Comparison of ENCODE assay signal across 17 cellular contexts in the genomic region with DNA sequence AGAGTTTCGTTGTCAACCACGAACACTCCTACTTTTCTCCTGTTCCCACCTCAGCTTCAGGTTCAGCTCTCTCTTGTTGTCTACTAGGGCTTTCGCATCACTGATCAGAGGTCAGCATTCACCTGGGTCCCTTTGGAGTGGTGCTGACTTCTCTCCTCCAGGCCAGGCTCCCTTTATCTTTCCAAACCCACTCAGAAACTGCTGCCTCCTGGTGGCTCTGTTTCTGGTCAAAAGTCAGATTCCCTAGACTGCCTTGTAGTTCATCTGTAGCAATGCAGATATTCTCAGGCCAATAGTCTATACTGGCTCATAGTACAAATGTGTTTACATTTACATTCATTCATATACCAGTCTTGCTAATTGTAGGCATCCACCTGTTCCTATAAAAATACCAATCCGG. TPM values are rescaled to one million over a fixed set of nuclear protein-coding genes. Genes with fewer than 3 reads are reported as not detected.
DNase-seq lines count a peak whose midpoint lies in the region; ATAC-seq, FAIRE-seq and TF ChIP-seq lines count a peak whose summit lies in the region.
"Had no signal": no experiment of that assay in that cellular context is flagged by ENCODE, and none has a peak within 500 bp of the region (broad histone marks: within the 10 kb centered on the region; RNA-seq: fewer than 3 reads in every experiment).

No MANE protein-coding gene starts in this region.

- H3K27ac ChIP-seq in K562 (ENCODE audit: extremely low read depth, low read depth, low read length) (no peak overlapping the region), keratinocyte (ENCODE audit: control insufficient read depth, insufficient read depth, low read length) (no peak overlapping the region), neuronal stem cell (replicated peaks; ENCODE audit: low read length) (no peak overlapping the region)
- H3K27ac ChIP-seq: ascending aorta, lower lobe of right lung had no signal

- peaks cover 18% of the 10 kb centered on the region for H3K27me3 Mint-ChIP-seq in HFFc6 (ENCODE audit: insufficient read depth)
- peaks cover 1% of the 10 kb centered on the region for H3K27me3 Mint-ChIP-seq in activated T-cell treated with anti-CD3 and anti-CD28 coated beads, Interleukin-2, amount 50 U/mL, for 72 hours (ENCODE audit: low read depth)
- H3K27me3 Mint-ChIP-seq: activated T-cell treated with anti-CD3 and anti-CD28 coated beads, Interleukin-2, amount 50 U/mL, for 24 hours had no signal

- H3K4me1 ChIP-seq in K562 (replicated peaks in 1 of 2; ENCODE audit: control insufficient read depth in 2 of 2, insufficient read depth in 2 of 2, low read length in 2 of 2) (peaks cover 0 to 2% of the 10 kb centered on the region in 2 experiments; a peak in 1 of 5 replicates), keratinocyte (ENCODE audit: control insufficient read depth, extremely low read depth, insufficient read depth, low read length) (peaks cover 3% of the 10 kb centered on the region), neuronal stem cell (ENCODE audit: control insufficient read depth in 2 of 2, insufficient read depth in 1 of 2, low read depth in 1 of 2, low read length in 2 of 2) (peaks cover 0 to 2% of the 10 kb centered on the region in 2 donors)
- H3K4me1 ChIP-seq: ascending aorta, lower lobe of right lung had no signal

- H2AFZ ChIP-seq in K562 (ENCODE audit: low read depth, low read length) (no peak overlapping the region), keratinocyte (ENCODE audit: control insufficient read depth, low read length) (no peak overlapping the region), neuronal stem cell (ENCODE audit: low read length) (no peak overlapping the region)

- no peak overlapping the region for H3K4me3 Mint-ChIP-seq in HFFc6
- no peak overlapping the region for H3K4me3 Mint-ChIP-seq in activated T-cell treated with anti-CD3 and anti-CD28 coated beads, Interleukin-2, amount 50 U/mL, for 72 hours
- H3K4me3 Mint-ChIP-seq: activated T-cell treated with anti-CD3 and anti-CD28 coated beads, Interleukin-2, amount 50 U/mL, for 24 hours; CD8-positive, alpha-beta memory T cell had no signal

- FAIRE-seq in K562 (lab: Jason Lieb, UNC) (peak; percentile 44), keratinocyte (lab: Jason Lieb, UNC) (no peak)
- FAIRE-seq: GM19239 had no signal

- H3K9me3 ChIP-seq in K562 (replicated peaks; ENCODE audit: control insufficient read depth, insufficient read depth, low read depth, low read length) (no peaks in the 10 kb centered on the region), keratinocyte (ENCODE audit: control insufficient read depth, low read depth, low read length) (no peaks in the 10 kb centered on the region), neuronal stem cell (replicated peaks in 1 of 2; ENCODE audit: control insufficient read depth in 2 of 2, insufficient read depth in 1 of 2, low read depth in 1 of 2, low read length in 2 of 2) (no peaks in the 10 kb centered on the region)
- H3K9me3 ChIP-seq: ascending aorta, lower lobe of right lung, MG63 had no signal

- intact Hi-C loops in K562 (cut with micrococcal nuclease) = no loop called here

- no peak overlapping the region for H2BK15ac ChIP-seq in neuronal stem cell (ENCODE audit: low read length)

- POLR2A ChIA-PET in K562 (lab: Yijun Ruan, JAX) = interaction anchor here (0.9 kb wide), 1 partner anchor 12 kb away, joined by 3 read pairs; no protein-coding TSS in a partner anchor

- 11% methylated on average over 4 of the region's 4 CpGs for WGBS in K562 (ENCODE audit: insufficient coverage, low coverage, missing lambda C conversion rate)
- no CpG with 5 or more reads among the region's 4 CpGs for WGBS in neuronal stem cell (ENCODE audit: extremely low coverage in 2 of 2, insufficient read length in 2 of 2, insufficient replicate concordance in 1 of 2), 2 donors

- H2BK5ac ChIP-seq in neuronal stem cell (ENCODE audit: low read length) = no peak overlapping the region

- no peak overlapping the region for H2BK120ac ChIP-seq in neuronal stem cell (ENCODE audit: low read depth, low read length)

- peaks cover 8% of the 10 kb centered on the region for H3K4me1 Mint-ChIP-seq in HFFc6 (ENCODE audit: low read depth)
- no peaks in the 10 kb centered on the region for H3K4me1 Mint-ChIP-seq in activated T-cell treated with anti-CD3 and anti-CD28 coated beads, Interleukin-2, amount 50 U/mL, for 72 hours (ENCODE audit: low read depth)
- H3K4me1 Mint-ChIP-seq: CD8-positive, alpha-beta memory T cell had no signal

- CTCF ChIA-PET in K562 (lab: Yijun Ruan, JAX; ENCODE audit: low intra/inter-chr PET ratio) = no interaction called here

- H3K9me1 ChIP-seq in K562 (ENCODE audit: control insufficient read depth, insufficient read depth, low read length) (no peaks in the 10 kb centered on the region), keratinocyte (ENCODE audit: control insufficient read depth, extremely low read depth, insufficient read depth, low read length) (no peaks in the 10 kb centered on the region)

- in situ Hi-C loops in K562 (cut with MboI) = no loop called here

- H3K79me1 ChIP-seq in neuronal stem cell (ENCODE audit: low read depth, low read length) = no peaks in the 10 kb centered on the region

- peak in 1 of 2 experiments; percentile 48; a peak in 2 of 4 replicates for TF ChIP-seq RAD21 in K562 (CRISPR knock-in tag; conservative IDR thresholded peaks at IDR 0.05 in 1 of 2, IDR thresholded peaks at IDR 0.05 in 1 of 2)

- H4K20me1 ChIP-seq in K562 (replicated peaks; ENCODE audit: control insufficient read depth, insufficient read depth, low read length) = no peaks in the 10 kb centered on the region
- no peaks in the 10 kb centered on the region for H4K20me1 ChIP-seq in keratinocyte (ENCODE audit: control insufficient read depth, extremely low read depth, insufficient read depth, low read length)

- H2BK12ac ChIP-seq in neuronal stem cell (ENCODE audit: low read length) = no peak overlapping the region

- no peaks in the 10 kb centered on the region for H3K79me2 ChIP-seq in K562 (ENCODE audit: control insufficient read depth, insufficient read depth, low read length)
- no peaks in the 10 kb centered on the region for H3K79me2 ChIP-seq in keratinocyte (ENCODE audit: control insufficient read depth, insufficient read depth, low read length)

- no peak overlapping the region for H3K4ac ChIP-seq in neuronal stem cell (ENCODE audit: low read length)

- DNase-seq in AG09319 (ENCODE audit: extremely low read depth, low read depth) = no peak
- DNase-seq in HFFc6 = no peak
- DNase-seq in K562 (ENCODE audit: extremely low read depth in 1 of 4, low spot score in 3 of 4) = peak; percentile 28 to 44 (median 30)
- no peak for DNase-seq in keratinocyte (ENCODE audit: low read depth, low spot score)
- DNase-seq in neuronal stem cell (ENCODE audit: low spot score) = no peak
- DNase-seq in activated T-cell treated with anti-CD3 and anti-CD28 coated beads, Interleukin-2, amount 50 U/mL, for 72 hours = no peak
- DNase-seq in ecto neural progenitor cell (ENCODE audit: low spot score) = no peak
- DNase-seq: activated T-cell treated with anti-CD3 and anti-CD28 coated beads, Interleukin-2, amount 50 U/mL, for 24 hours; CD8-positive, alpha-beta memory T cell; lower lobe of right lung; MG63; NCI-H2227 treated with DMSO at 0.1 percent for 48 hours; stimulated activated CD4-positive, alpha-beta T cell treated with anti-CD3 and anti-CD28 coated beads, Interleukin-2, amount 100 ng/mL, for 48 hours; stimulated activated naive CD8-positive, alpha-beta T cell treated with anti-CD3 and anti-CD28 coated beads, Interleukin-15, Interleukin-2, amounts not matched to agents 100 U/mL and 50 U/mL, for 24 hours had no signal

- H3K9ac ChIP-seq in K562 (ENCODE audit: insufficient read depth in 1 of 2, low read depth in 2 of 2, low read length in 2 of 2) (no peak overlapping the region), keratinocyte (ENCODE audit: control insufficient read depth, extremely low read depth, insufficient read depth, low read length) (no peak overlapping the region), neuronal stem cell (ENCODE audit: low read depth, low read length, poor library complexity) (no peak overlapping the region)

- peak; percentile 15 for TF ChIP-seq CTCF in AG09319 (IDR thresholded peaks at IDR 0.05; ENCODE audit: low read depth, low read length)
- TF ChIP-seq CTCF in HFFc6 (IDR thresholded peaks at IDR 0.05) = peak; percentile 29; the same call in 1 of the 2 replicates
- TF ChIP-seq CTCF in K562 (IDR thresholded peaks at IDR 0.05 in 2 of 3, conservative IDR thresholded peaks at IDR 0.05 in 1 of 3; ENCODE audit: insufficient read depth in 2 of 3, low read depth in 1 of 3, low read length in 3 of 3) = peak; percentile 38 to 59 (median 46); a peak in 5 of 6 replicates
- peak; percentile 6 to 33 (median 11) for TF ChIP-seq CTCF in keratinocyte (optimal IDR thresholded peaks at IDR 0.05 in 1 of 3, IDR thresholded peaks at IDR 0.05 in 1 of 3, conservative IDR thresholded peaks at IDR 0.05 in 1 of 3; ENCODE audit: extremely low read depth in 1 of 3, insufficient read depth in 2 of 3, low read length in 3 of 3)

- H4K8ac ChIP-seq in neuronal stem cell (ENCODE audit: low read depth, low read length) = no peak overlapping the region

- H3K27ac Mint-ChIP-seq in HFFc6 = no peak overlapping the region
- H3K27ac Mint-ChIP-seq in activated T-cell treated with anti-CD3 and anti-CD28 coated beads, Interleukin-2, amount 50 U/mL, for 72 hours = no peak overlapping the region
- H3K27ac Mint-ChIP-seq: activated T-cell treated with anti-CD3 and anti-CD28 coated beads, Interleukin-2, amount 50 U/mL, for 24 hours; CD8-positive, alpha-beta memory T cell had no signal

- no peak overlapping the region for H2AK5ac ChIP-seq in neuronal stem cell (ENCODE audit: low read depth, low read length)

- no peak for TF ChIP-seq POLR2A in K562 (conservative IDR thresholded peaks at IDR 0.05)

- H4K91ac ChIP-seq in neuronal stem cell (ENCODE audit: low read depth, low read length, poor library complexity) = no peak overlapping the region

- H3K36me3 Mint-ChIP-seq in HFFc6 (ENCODE audit: low read depth) = no peaks in the 10 kb centered on the region
- no peaks in the 10 kb centered on the region for H3K36me3 Mint-ChIP-seq in activated T-cell treated with anti-CD3 and anti-CD28 coated beads, Interleukin-2, amount 50 U/mL, for 72 hours (ENCODE audit: insufficient read depth in 2 of 2)
- H3K36me3 Mint-ChIP-seq: CD8-positive, alpha-beta memory T cell had no signal

- H3K27me3 ChIP-seq in K562 (ENCODE audit: control insufficient read depth in 2 of 2, insufficient read depth in 2 of 2, low read length in 2 of 2) = peaks cover 12 to 29% of the 10 kb centered on the region in 2 experiments; a peak in 4 of 5 replicates
- peaks cover 4% of the 10 kb centered on the region for H3K27me3 ChIP-seq in keratinocyte (ENCODE audit: control insufficient read depth, extremely low read depth, insufficient read depth, low read length)
- H3K27me3 ChIP-seq in neuronal stem cell (ENCODE audit: control insufficient read depth in 3 of 3, insufficient read depth in 3 of 3, low read depth in 1 of 3, low read length in 3 of 3) = peaks cover 0 to 40% (median 0%) of the 10 kb centered on the region in 3 experiments
- H3K27me3 ChIP-seq: ascending aorta, MG63 had no signal

- no TSS peak for BruUV-seq in K562 (replicated peaks; lab: Mats Ljungman, UMichigan)

- H3K4me3 ChIP-seq in K562 (no peak overlapping the region), keratinocyte (ENCODE audit: control insufficient read depth in 2 of 3, extremely low read depth in 1 of 3, insufficient read depth in 2 of 3, low read depth in 1 of 3, low read length in 3 of 3) (no peak overlapping the region), neuronal stem cell (ENCODE audit: low read length in 2 of 2) (no peak overlapping the region)
- H3K4me3 ChIP-seq: ascending aorta, lower lobe of right lung, MG63 had no signal

- no peak overlapping the region for H3K23ac ChIP-seq in neuronal stem cell (ENCODE audit: low read depth, low read length, poor library complexity)

- no peak overlapping the region for H3K14ac ChIP-seq in neuronal stem cell (ENCODE audit: low read length)

- H3K36me3 ChIP-seq in K562 (ENCODE audit: control insufficient read depth, insufficient read depth, low read length) = no peaks in the 10 kb centered on the region
- H3K36me3 ChIP-seq in keratinocyte (ENCODE audit: control insufficient read depth in 2 of 2, extremely low read depth in 1 of 2, insufficient read depth in 2 of 2, low read length in 2 of 2) = no peaks in the 10 kb centered on the region
- no peaks in the 10 kb centered on the region for H3K36me3 ChIP-seq in neuronal stem cell (replicated peaks in 1 of 2; ENCODE audit: control insufficient read depth in 2 of 2, insufficient read depth in 2 of 2, low read length in 2 of 2)
- H3K36me3 ChIP-seq: ascending aorta, lower lobe of right lung, MG63 had no signal

- dilution Hi-C loops in keratinocyte (cut with MboI; ENCODE audit: extremely low pct_ligation_motif_present, low sequenced_read_pairs) = no loop called here

- no peak overlapping the region for H3K18ac ChIP-seq in neuronal stem cell (ENCODE audit: low read length)

- ATAC-seq in K562 (peak; percentile 77), HG03354 (IDR thresholded peaks at IDR 0.05; ENCODE audit: poor library complexity, severe bottlenecking, unreplicated experiment) (no peak)
- ATAC-seq in activated T-cell treated with anti-CD3 and anti-CD28 coated beads, Interleukin-2, amount 50 U/mL, for 72 hours (replicated peaks in 1 of 2) = no peak
- ATAC-seq: lower lobe of right lung; stimulated activated naive CD8-positive, alpha-beta T cell treated with anti-CD3 and anti-CD28 coated beads, Interleukin-15, Interleukin-2, amounts not matched to agents 100 U/mL and 50 U/mL, for 24 hours had no signal

- H3K4me2 ChIP-seq in K562 (ENCODE audit: insufficient read depth, low read length) (no peak overlapping the region), keratinocyte (ENCODE audit: control insufficient read depth, extremely low read depth, insufficient read depth, low read depth, low read length) (no peak overlapping the region), neuronal stem cell (ENCODE audit: insufficient read depth, low read length, poor library complexity, severe bottlenecking) (no peak overlapping the region)

- no peaks in the 10 kb centered on the region for H3K9me3 Mint-ChIP-seq in HFFc6
- no peaks in the 10 kb centered on the region for H3K9me3 Mint-ChIP-seq in activated T-cell treated with anti-CD3 and anti-CD28 coated beads, Interleukin-2, amount 50 U/mL, for 72 hours
- H3K9me3 Mint-ChIP-seq: activated T-cell treated with anti-CD3 and anti-CD28 coated beads, Interleukin-2, amount 50 U/mL, for 24 hours; CD8-positive, alpha-beta memory T cell had no signal

- TF ChIP-seq EP300 in K562 (IDR thresholded peaks at IDR 0.05; ENCODE audit: low read length) = no peak

RNA-seq across cellular contexts. Expression of gene ERI3, which starts 6.4 kb away (rescaled TPM):
- 10 to 100 TPM; 54.7 to 63.5 (median 58.3) TPM for total RNA-seq in HFFc6 (2021; fragmentation: NEBNext Ultra II Directional; extraction: Animal tissue kit (Norgen Biotek cat#: 25700))
- total RNA-seq in K562 (2011; cell fraction: chromatin; rRNA removed; ENCODE audit: low replicate concordance) = 46.7 and 60.1 TPM in 2 replicates
- total RNA-seq in K562 (2011; cell fraction: nucleolus; rRNA removed) = 42.9 and 47.8 TPM in 2 replicates
- total RNA-seq in K562 (2011; cell fraction: nucleoplasm; rRNA removed) = 36.1 and 43.2 TPM in 2 replicates
- total RNA-seq in K562 (2014; rRNA removed) = 68.3 and 104 TPM in 2 replicates
- total RNA-seq in K562 (2014; rRNA removed; fragmentation: Illumina TruSeq; extraction: Trizol) = 46.0 and 49.4 TPM in 2 replicates
- 56.6 and 60.8 TPM in 2 replicates for total RNA-seq in K562 (2015; rRNA removed; fragmentation: Illumina TruSeq; extraction: Trizol)
- total RNA-seq in K562 (2021) = 93.4 and 95.6 TPM in 2 replicates
- polyA plus RNA-seq in K562 (2011; rRNA removed) = 67.2 and 78.9 TPM in 2 replicates
- 111 and 174 TPM in 2 replicates for polyA plus RNA-seq in K562 (2011; cell fraction: cytosol; rRNA removed)
- polyA plus RNA-seq in K562 (2011; cell fraction: nucleus; rRNA removed) = 60.6 and 65.5 TPM in 2 replicates
- 82.3 and 83.0 TPM in 2 replicates for polyA plus RNA-seq in K562 (2012)
- 72.9 and 87.0 TPM in 2 replicates for polyA plus RNA-seq in K562 (2014; fragmentation: Illumina TruSeq; extraction: Trizol)
- 10 to 100 TPM; 47.8 to 78.4 TPM for polyA plus RNA-seq in K562 (2014; fragmentation: Nextera tagmentation; extraction: Ambion mirVana)
- 56.9 and 67.2 TPM in 2 replicates for polyA plus RNA-seq in K562 (2014; rRNA removed)
- 51.7 and 62.4 TPM in 2 replicates for polyA minus RNA-seq in K562 (2011; rRNA and poly(A)+ RNA removed)
- polyA minus RNA-seq in K562 (2011; cell fraction: cytosol; rRNA and poly(A)+ RNA removed) = 60.6 and 72.0 TPM in 2 replicates
- polyA minus RNA-seq in K562 (2011; cell fraction: nucleus; rRNA and poly(A)+ RNA removed) = 21.0 and 34.3 TPM in 2 replicates
- polyA plus RNA-seq in keratinocyte = 43.7 to 56.6 TPM (median 49.0 TPM) in 3 replicates
- 64.5 TPM for polyA plus RNA-seq in keratinocyte (2011; ENCODE audit: low read depth)
- polyA plus RNA-seq in keratinocyte (2011; cell fraction: cytosol; rRNA removed) = 45.5 and 64.3 TPM in 2 replicates
- polyA plus RNA-seq in keratinocyte (2011; cell fraction: nucleus; rRNA removed) = 36.5 and 44.1 TPM in 2 replicates
- polyA plus RNA-seq in keratinocyte (2012; ENCODE audit: low replicate concordance) = 31.0 and 46.4 TPM in 2 replicates
- polyA minus RNA-seq in keratinocyte = 51.0 to 77.9 TPM (median 62.7 TPM) in 3 replicates
- polyA minus RNA-seq in keratinocyte (2011; cell fraction: cytosol; rRNA and poly(A)+ RNA removed) = 74.8 TPM
- 19.6 and 24.7 TPM in 2 replicates for polyA minus RNA-seq in keratinocyte (2011; cell fraction: nucleus; rRNA and poly(A)+ RNA removed)
- 64.6 TPM for polyA plus RNA-seq in neuronal stem cell (2013, experiment 1 of 2)
- polyA plus RNA-seq in neuronal stem cell (2013, experiment 2 of 2) = 61.4 TPM
- 10 to 100 TPM; 30.4 to 45.5 TPM for total RNA-seq in activated T-cell treated with anti-CD3 and anti-CD28 coated beads, Interleukin-2, amount 50 U/mL, for 72 hours

RNA-seq across cellular contexts. Expression of gene RNF220, which starts 43.6 kb away (rescaled TPM):
- total RNA-seq in HFFc6 (2021; fragmentation: NEBNext Ultra II Directional; extraction: Animal tissue kit (Norgen Biotek cat#: 25700)) = 10 to 100 TPM; 42.1 to 54.7 (median 51.9) TPM
- total RNA-seq in K562 (2011; cell fraction: chromatin; rRNA removed; ENCODE audit: low replicate concordance) = 57.7 and 78.5 TPM in 2 replicates
- 38.5 and 41.8 TPM in 2 replicates for total RNA-seq in K562 (2011; cell fraction: nucleolus; rRNA removed)
- total RNA-seq in K562 (2011; cell fraction: nucleoplasm; rRNA removed) = 49.9 and 55.3 TPM in 2 replicates
- total RNA-seq in K562 (2014; rRNA removed) (117 and 125 TPM in 2 replicates), K562 (2014; rRNA removed; fragmentation: Illumina TruSeq; extraction: Trizol) (46.0 and 52.1 TPM in 2 replicates), K562 (2015; rRNA removed; fragmentation: Illumina TruSeq; extraction: Trizol) (66.6 and 66.9 TPM in 2 replicates), K562 (2021) (87.1 and 93.4 TPM in 2 replicates)
- polyA plus RNA-seq in K562 (2011; rRNA removed) (54.8 and 64.3 TPM in 2 replicates), K562 (2014; fragmentation: Illumina TruSeq; extraction: Trizol) (97.5 and 104 TPM in 2 replicates), K562 (2014; fragmentation: Nextera tagmentation; extraction: Ambion mirVana) (1 to 10 TPM; 5.1 to 5.8 TPM), K562 (2014; rRNA removed) (102 and 109 TPM in 2 replicates), keratinocyte (30.6 to 48.1 TPM (median 42.7 TPM) in 3 replicates)
- 74.9 and 86.7 TPM in 2 replicates for polyA plus RNA-seq in K562 (2011; cell fraction: cytosol; rRNA removed)
- polyA plus RNA-seq in K562 (2011; cell fraction: nucleus; rRNA removed) = 119 and 135 TPM in 2 replicates
- polyA plus RNA-seq in K562 (2012) = 99.9 and 118 TPM in 2 replicates
- polyA minus RNA-seq in K562 (2011; rRNA and poly(A)+ RNA removed) = 42.5 and 43.9 TPM in 2 replicates
- 20.6 and 22.6 TPM in 2 replicates for polyA minus RNA-seq in K562 (2011; cell fraction: cytosol; rRNA and poly(A)+ RNA removed)
- polyA minus RNA-seq in K562 (2011; cell fraction: nucleus; rRNA and poly(A)+ RNA removed) = 19.9 and 28.8 TPM in 2 replicates
- 64.0 TPM for polyA plus RNA-seq in keratinocyte (2011; ENCODE audit: low read depth)
- 27.6 and 38.9 TPM in 2 replicates for polyA plus RNA-seq in keratinocyte (2011; cell fraction: cytosol; rRNA removed)
- polyA plus RNA-seq in keratinocyte (2011; cell fraction: nucleus; rRNA removed) = 44.5 and 47.4 TPM in 2 replicates
- 49.6 and 51.8 TPM in 2 replicates for polyA plus RNA-seq in keratinocyte (2012; ENCODE audit: low replicate concordance)
- polyA minus RNA-seq in keratinocyte = 18.5 to 65.9 TPM (median 34.3 TPM) in 3 replicates
- polyA minus RNA-seq in keratinocyte (2011; cell fraction: cytosol; rRNA and poly(A)+ RNA removed) = 19.4 TPM
- 8.3 and 10.8 TPM in 2 replicates for polyA minus RNA-seq in keratinocyte (2011; cell fraction: nucleus; rRNA and poly(A)+ RNA removed)
- polyA plus RNA-seq in neuronal stem cell (2013, experiment 1 of 2) = 105 TPM
- 97.3 TPM for polyA plus RNA-seq in neuronal stem cell (2013, experiment 2 of 2)
- 10 to 100 TPM; 86.8 to 92.1 TPM for total RNA-seq in activated T-cell treated with anti-CD3 and anti-CD28 coated beads, Interleukin-2, amount 50 U/mL, for 72 hours

Comparison
In these comparisons a context has a peak if more than half of its experiments do, and no peak if none do; other contexts are left out.
1. DNase-seq: peak in K562 (4 of 4); none in AG09319 (single experiment), HFFc6 (single experiment), keratinocyte (single experiment), neuronal stem cell (single experiment), activated T-cell treated with anti-CD3 and anti-CD28 coated beads, Interleukin-2, amount 50 U/mL, for 72 hours (0 of 2) and ecto neural progenitor cell (single experiment).
2. Peak in every context shown above with its lines, with median percentiles within 50 percentile points of each other: CTCF ChIP-seq.